In genomic region chr9:72489986-72490385, GRCh38 we compare ENCODE assay signal across 37 cellular contexts. TPM values are rescaled to one million over a fixed set of nuclear protein-coding genes. Genes with fewer than 3 reads are reported as not detected.
"Had no signal": no experiment of that assay in that cellular context is flagged by ENCODE, and none has a peak within 500 bp of the region (broad histone marks: within the 10 kb centered on the region; RNA-seq: fewer than 3 reads in every experiment).

No MANE protein-coding gene starts in this region.

- DNase-seq: Karpas-422, Kasumi-1, KG1, MG63, MM.1S, MV-4-11, NCI-H1048, NCI-H1092, NCI-H1092 treated with DMSO at 0.1 percent for 48 hours, NCI-H1105, NCI-H1105 treated with DMSO at 0.1 percent for 48 hours, NCI-H1417, NCI-H1417 treated with DMSO at 0.1 percent for 48 hours, NCI-H1436, NCI-H1436 treated with DMSO at 0.1 percent for 48 hours, NCI-H146, NCI-H1694, NCI-H1694 treated with DMSO at 0.1 percent for 48 hours, NCI-H187, NCI-H187 treated with DMSO at 0.1 percent for 48 hours, NCI-H1930, NCI-H2029, NCI-H2029 treated with DMSO at 0.1 percent for 48 hours, NCI-H2081, NCI-H2081 treated with DMSO at 0.1 percent for 48 hours, NCI-H2107, NCI-H2171, NCI-H2171 treated with DMSO at 0.1 percent for 48 hours, NCI-H2227 treated with DMSO at 0.1 percent for 48 hours, NCI-H226, NCI-H345, NCI-H446, NCI-H446 treated with DMSO at 0.1 percent for 48 hours, NCI-H510A had no signal

RNA-seq across cellular contexts. Expression of gene TMC1, which starts 31.4 kb away (rescaled TPM):
- total RNA-seq: LHCN-M2, MCF 10A, NCI-H460 had no signal
